In genomic region chr17:3645310-3645709, GRCh38 we compare ENCODE assay signal across 21 cellular contexts. TPM values are rescaled to one million over a fixed set of nuclear protein-coding genes. Genes with fewer than 3 reads are reported as not detected.
DNase-seq lines count a peak whose midpoint lies in the region; ATAC-seq, FAIRE-seq and TF ChIP-seq lines count a peak whose summit lies in the region.
"Had no signal": no experiment of that assay in that cellular context is flagged by ENCODE, and none has a peak within 500 bp of the region (broad histone marks: within the 10 kb centered on the region; RNA-seq: fewer than 3 reads in every experiment).

No MANE protein-coding gene starts in this region.

- intact Hi-C loops in GM12878 (cut with micrococcal nuclease; ENCODE audit: unreplicated experiment): loop anchor here (10.0 kb wide), 1 partner anchor 601 kb away; no protein-coding TSS in a partner anchor
- intact Hi-C loops in CD8-positive, alpha-beta T cell (cut with DNase I, micrococcal nuclease): loop anchor here in 1 of 2 experiments (10.0 kb wide), 1 partner anchor 801 kb away; no protein-coding TSS in a partner anchor

- no peak; the same call in 1 of the 3 replicates for ATAC-seq in GM12878
- no peak for ATAC-seq in stimulated activated effector memory CD8-positive, alpha-beta T cell treated with anti-CD3 and anti-CD28 coated beads, Interleukin-12 subunit alpha, Interleukin-12 subunit beta, amount 100 ng/mL, for 72 hours
- no peak for ATAC-seq in CD8-positive, alpha-beta T cell
- ATAC-seq: SK-N-SH treated with all-trans-retinoic acid at 6 μM for 48 hours had no signal

- peak overlapping the region in 7 of 11 experiments; percentile 9 to 97 (median 63); a peak in 12 of 22 replicates for H3K27ac ChIP-seq in BLaER1 treated with 17β-estradiol and CSF1 and Interleukin-3, amounts not matched to agents 10 nM and 100 nM
- H3K27ac ChIP-seq in GM12878 (ENCODE audit: control insufficient read depth, insufficient read depth): no peak overlapping the region
- H3K27ac ChIP-seq in CD8-positive, alpha-beta T cell (ENCODE audit: low read depth, low read length): no peak overlapping the region
- H3K27ac ChIP-seq: HL-60, PC-9, RWPE1 had no signal

- TF ChIP-seq CTCF in GM12878 (IDR thresholded peaks at IDR 0.05 in 2 of 3, conservative IDR thresholded peaks at IDR 0.05 in 1 of 3; ENCODE audit: control insufficient read depth in 2 of 3, extremely low read depth in 1 of 3, insufficient read depth in 1 of 3, low read depth in 3 of 3, low read length in 3 of 3): no peak
- TF ChIP-seq CTCF in CD8-positive, alpha-beta T cell (IDR thresholded peaks at IDR 0.05): no peak

- POLR2A ChIA-PET in GM12878 (lab: Charles Lee): interaction anchor here (1.0 kb wide), 1 partner anchor 9 kb away, joined by 3 read pairs; the partner anchor contains the start of genes CTNS and SHPK
- POLR2A ChIA-PET in CD8-positive, alpha-beta T cell (lab: Charles Lee): interaction anchor here (0.7 kb wide), 1 partner anchor 817 kb away, joined by 3 read pairs; no protein-coding TSS in a partner anchor

- H4K20me1 ChIP-seq in BLaER1 treated with 17β-estradiol and CSF1 and Interleukin-3, amounts not matched to agents 10 nM and 100 nM: peaks cover 0 to 23% (median 0%) of the 10 kb centered on the region in 11 experiments; a peak in 4 of 22 replicates
- no peaks in the 10 kb centered on the region for H4K20me1 ChIP-seq in GM12878 (ENCODE audit: control insufficient read depth, insufficient read depth)

- no peak overlapping the region for H2AFZ ChIP-seq in GM12878 (ENCODE audit: control insufficient read depth, low read depth, low read length)
- H2AFZ ChIP-seq: PC-9 had no signal

- no peak for TF ChIP-seq POLR2A in GM12878 (IDR thresholded peaks at IDR 0.05; ENCODE audit: low read depth, low read length)

- FAIRE-seq in GM12878 (lab: Jason Lieb, UNC): peak; percentile 84

- SMC1A ChIA-PET in GM12878 (lab: Charles Lee; ENCODE audit: uncharacterized antibody, unreplicated experiment): interaction anchor here (1.3 kb wide), 1 partner anchor 11 kb away, joined by 3 read pairs; no protein-coding TSS in a partner anchor

- CTCF ChIA-PET in GM12878 (lab: Yijun Ruan, JAX): interaction anchor here (1.3 to 2.5 kb wide), 3 partner anchors 9 to 43 kb away, joined by 3 to 10 read pairs (median 7); partner anchors contain the start of genes CTNS and SHPK
- CTCF ChIA-PET in CD8-positive, alpha-beta T cell (lab: Charles Lee): no interaction called here

- in situ Hi-C loops in GM12878 (cut with MboI): no loop called here

- no peaks in the 10 kb centered on the region for H3K27me3 Mint-ChIP-seq in IgD-negative memory B cell
- no peaks in the 10 kb centered on the region for H3K27me3 Mint-ChIP-seq in CD8-positive, alpha-beta T cell (ENCODE audit: low read depth)
- H3K27me3 Mint-ChIP-seq: CD4-positive, CD25-positive, alpha-beta regulatory T cell had no signal

- peaks cover 2% of the 10 kb centered on the region for H3K36me3 Mint-ChIP-seq in IgD-negative memory B cell
- peaks cover 62% of the 10 kb centered on the region for H3K36me3 Mint-ChIP-seq in stimulated activated effector memory CD8-positive, alpha-beta T cell treated with anti-CD3 and anti-CD28 coated beads, Interleukin-12 subunit alpha, Interleukin-12 subunit beta, amount 100 ng/mL, for 72 hours
- peaks cover 19% of the 10 kb centered on the region for H3K36me3 Mint-ChIP-seq in CD8-positive, alpha-beta T cell

- no peaks in the 10 kb centered on the region for H3K9me3 Mint-ChIP-seq in IgD-negative memory B cell
- H3K9me3 Mint-ChIP-seq in stimulated activated effector memory CD8-positive, alpha-beta T cell treated with anti-CD3 and anti-CD28 coated beads, Interleukin-12 subunit alpha, Interleukin-12 subunit beta, amount 100 ng/mL, for 72 hours: no peaks in the 10 kb centered on the region
- H3K9me3 Mint-ChIP-seq in CD8-positive, alpha-beta T cell: no peaks in the 10 kb centered on the region

- no TSS peak for BruUV-seq in GM12878 (replicated peaks; lab: Mats Ljungman, UMichigan)

- H3K4me1 ChIP-seq in BLaER1 treated with 17β-estradiol and CSF1 and Interleukin-3, amounts not matched to agents 10 nM and 100 nM: peaks cover 59 to 82% (median 72%) of the 10 kb centered on the region in 10 experiments
- peaks cover 4% of the 10 kb centered on the region for H3K4me1 ChIP-seq in GM12878 (ENCODE audit: control insufficient read depth, insufficient read depth, low read length)
- H3K4me1 ChIP-seq in CD8-positive, alpha-beta T cell (ENCODE audit: insufficient read depth, low read length): no peaks in the 10 kb centered on the region

- peaks cover 6 to 91% (median 61%) of the 10 kb centered on the region in 11 experiments; a peak in 21 of 22 replicates for H3K36me3 ChIP-seq in BLaER1 treated with 17β-estradiol and CSF1 and Interleukin-3, amounts not matched to agents 10 nM and 100 nM
- no peaks in the 10 kb centered on the region for H3K36me3 ChIP-seq in GM12878 (ENCODE audit: control insufficient read depth in 2 of 2, insufficient read depth in 2 of 2, low read length in 1 of 2)
- H3K36me3 ChIP-seq in CD8-positive, alpha-beta T cell (ENCODE audit: insufficient read depth, low read length): no peaks in the 10 kb centered on the region

- peak overlapping the region; percentile 57 to 96 (median 83) for H3K27ac Mint-ChIP-seq in IgD-negative memory B cell
- H3K27ac Mint-ChIP-seq in stimulated activated effector memory CD8-positive, alpha-beta T cell treated with anti-CD3 and anti-CD28 coated beads, Interleukin-12 subunit alpha, Interleukin-12 subunit beta, amount 100 ng/mL, for 72 hours: peak overlapping the region; percentile 67
- H3K27ac Mint-ChIP-seq in CD8-positive, alpha-beta T cell: no peak overlapping the region

- TF ChIP-seq RAD21 in GM12878 (IDR thresholded peaks at IDR 0.05; ENCODE audit: insufficient read depth, low read depth, low read length): no peak

- no peaks in the 10 kb centered on the region for H3K27me3 ChIP-seq in BLaER1 treated with 17β-estradiol and CSF1 and Interleukin-3, amounts not matched to agents 10 nM and 100 nM
- H3K27me3 ChIP-seq in GM12878 (replicated peaks in 1 of 2; ENCODE audit: control insufficient read depth in 2 of 2, insufficient read depth in 2 of 2, low read length in 1 of 2): no peaks in the 10 kb centered on the region
- no peaks in the 10 kb centered on the region for H3K27me3 ChIP-seq in CD8-positive, alpha-beta T cell (ENCODE audit: insufficient read depth, low read length)

- H3K9me3 ChIP-seq in BLaER1 treated with 17β-estradiol and CSF1 and Interleukin-3, amounts not matched to agents 10 nM and 100 nM (replicated peaks in 1 of 11): no peaks in the 10 kb centered on the region
- no peaks in the 10 kb centered on the region for H3K9me3 ChIP-seq in GM12878 (replicated peaks; ENCODE audit: control insufficient read depth, insufficient read depth, low read length)
- H3K9me3 ChIP-seq in CD8-positive, alpha-beta T cell (ENCODE audit: low read length): no peaks in the 10 kb centered on the region

- TF ChIP-seq EP300 in GM12878 (IDR thresholded peaks at IDR 0.05; ENCODE audit: borderline replicate concordance in 1 of 2, control insufficient read depth in 1 of 2, low read depth in 2 of 2, low read length in 2 of 2): no peak

- H3K4me3 ChIP-seq in BLaER1 treated with 17β-estradiol and CSF1 and Interleukin-3, amounts not matched to agents 10 nM and 100 nM: no peak overlapping the region
- no peak overlapping the region for H3K4me3 ChIP-seq in GM12878
- H3K4me3 ChIP-seq in CD8-positive, alpha-beta T cell (ENCODE audit: low read depth, low read length): no peak overlapping the region
- H3K4me3 ChIP-seq: PC-9 had no signal

- WGBS in GM12878 (ENCODE audit: insufficient coverage, insufficient replicate concordance, low lambda C conversion rate, missing lambda C conversion rate): 21% methylated on average over 5 of the region's 5 CpGs

- peaks cover 12 to 16% (median 15%) of the 10 kb centered on the region in 3 donors for H3K4me1 Mint-ChIP-seq in IgD-negative memory B cell
- H3K4me1 Mint-ChIP-seq in stimulated activated effector memory CD8-positive, alpha-beta T cell treated with anti-CD3 and anti-CD28 coated beads, Interleukin-12 subunit alpha, Interleukin-12 subunit beta, amount 100 ng/mL, for 72 hours: peaks cover 22% of the 10 kb centered on the region
- no peaks in the 10 kb centered on the region for H3K4me1 Mint-ChIP-seq in CD8-positive, alpha-beta T cell (ENCODE audit: low read depth)

- no peaks in the 10 kb centered on the region for H3K79me2 ChIP-seq in GM12878 (ENCODE audit: control insufficient read depth, insufficient read depth, low read length)

- RAD21 ChIA-PET in GM12878 (lab: Charles Lee; ENCODE audit: unreplicated experiment): no interaction called here

- H3K4me3 Mint-ChIP-seq in IgD-negative memory B cell: peak overlapping the region in 2 of 4 donors; percentile 41 to 94
- H3K4me3 Mint-ChIP-seq in stimulated activated effector memory CD8-positive, alpha-beta T cell treated with anti-CD3 and anti-CD28 coated beads, Interleukin-12 subunit alpha, Interleukin-12 subunit beta, amount 100 ng/mL, for 72 hours: no peak overlapping the region
- no peak overlapping the region for H3K4me3 Mint-ChIP-seq in CD8-positive, alpha-beta T cell
- H3K4me3 Mint-ChIP-seq: CD4-positive, CD25-positive, alpha-beta regulatory T cell had no signal

- peak overlapping the region in 5 of 11 experiments; percentile 13 to 72 (median 51); a peak in 10 of 22 replicates for H3K9ac ChIP-seq in BLaER1 treated with 17β-estradiol and CSF1 and Interleukin-3, amounts not matched to agents 10 nM and 100 nM
- H3K9ac ChIP-seq in GM12878 (ENCODE audit: control insufficient read depth, insufficient read depth, low read length): no peak overlapping the region

- DNase-seq in GM12878 (ENCODE audit: low read depth, low spot score) (no peak), T1000 (lab: John Stamatoyannopoulos, UW) (no peak)
- no peak for DNase-seq in stimulated activated effector memory CD8-positive, alpha-beta T cell treated with anti-CD3 and anti-CD28 coated beads, Interleukin-12 subunit alpha, Interleukin-12 subunit beta, amount 100 ng/mL, for 72 hours (ENCODE audit: low spot score in 2 of 2)
- no peak for DNase-seq in stimulated activated CD4-positive, alpha-beta T cell treated with anti-CD3 and anti-CD28 coated beads, Interleukin-1b, Interleukin-23, amount 100 ng/mL, for 48 hours
- DNase-seq in CD8-positive, alpha-beta T cell: no peak
- DNase-seq: CD4-positive, CD25-positive, alpha-beta regulatory T cell; DMS153; EL; H7; MM.1S; NCI-H1092; NCI-H2029; NCI-H345; NCI-H524 treated with DMSO at 0.1 percent for 48 hours; PC-9; SIG-M5 had no signal

- peak overlapping the region in 9 of 11 experiments; percentile 22 to 84 (median 66); a peak in 20 of 22 replicates for H3K4me2 ChIP-seq in BLaER1 treated with 17β-estradiol and CSF1 and Interleukin-3, amounts not matched to agents 10 nM and 100 nM
- no peak overlapping the region for H3K4me2 ChIP-seq in GM12878 (ENCODE audit: control insufficient read depth, insufficient read depth)
- H3K4me2 ChIP-seq: PC-9 had no signal

RNA-seq across cellular contexts. Expression of gene CTNS, which starts 8.8 kb away (rescaled TPM):
- polyA plus RNA-seq in IgD-negative memory B cell (13.0 TPM), GM12878 (2011; rRNA removed) (2.6 and 3.0 TPM in 2 replicates), GM12878 (2014; fragmentation: Illumina TruSeq; extraction: Trizol) (5.0 and 6.8 TPM in 2 replicates), GM12878 (2014; fragmentation: Nextera tagmentation; extraction: Ambion mirVana) (1 to 10 TPM in 1 of 2 experiments, under 1 TPM in 1; 0.92 to 1.7 TPM), GM12878 (2014; rRNA removed) (8.3 and 10.7 TPM in 2 replicates), GM12878 (2016; fragmentation: Nextera tagmentation; extraction: Ambion mirVana) (1 to 10 TPM; 6.0 to 8.6 TPM)
- 9.7 and 12.6 TPM in 2 replicates for total RNA-seq in GM12878 (2013; cell fraction: nucleolus; rRNA removed)
- total RNA-seq in GM12878 (2014; rRNA removed) (7.3 and 7.4 TPM in 2 replicates), GM12878 (2014; rRNA removed; fragmentation: Illumina TruSeq; extraction: Trizol) (4.7 and 5.3 TPM in 2 replicates), GM12878 (2021) (7.8 and 9.2 TPM in 2 replicates)
- polyA plus RNA-seq in GM12878 (2011; ENCODE audit: low read depth): 2.3 TPM
- polyA plus RNA-seq in GM12878 (2011; cell fraction: cytosol; rRNA removed): 4.3 and 6.0 TPM in 2 replicates
- 9.6 and 10.1 TPM in 2 replicates for polyA plus RNA-seq in GM12878 (2011; cell fraction: nucleus; rRNA removed)
- 4.2 and 5.6 TPM in 2 replicates for polyA plus RNA-seq in GM12878 (2012)
- polyA minus RNA-seq in GM12878 (2011; rRNA and poly(A)+ RNA removed): 2.1 and 3.5 TPM in 2 replicates
- 1.6 TPM in 1 of 2 replicates, not detected in the other for polyA minus RNA-seq in GM12878 (2011; cell fraction: cytosol; rRNA and poly(A)+ RNA removed)
- polyA minus RNA-seq in GM12878 (2011; cell fraction: nucleus; rRNA and poly(A)+ RNA removed): 2.1 and 3.9 TPM in 2 replicates
- 1 to 10 TPM; 3.1 to 4.2 TPM for total RNA-seq in CD8-positive, alpha-beta T cell

RNA-seq across cellular contexts. Expression of gene SHPK, which starts 9.3 kb away (rescaled TPM):
- polyA plus RNA-seq in IgD-negative memory B cell (7.0 TPM), GM12878 (2011; rRNA removed) (8.0 and 13.9 TPM in 2 replicates), GM12878 (2014; fragmentation: Illumina TruSeq; extraction: Trizol) (7.8 and 9.5 TPM in 2 replicates), GM12878 (2014; fragmentation: Nextera tagmentation; extraction: Ambion mirVana) (1 to 10 TPM; 1.7 to 1.8 TPM), GM12878 (2014; rRNA removed) (12.9 and 15.6 TPM in 2 replicates), GM12878 (2016; fragmentation: Nextera tagmentation; extraction: Ambion mirVana) (10 to 100 TPM; 13.0 to 13.2 TPM)
- 36.6 and 37.2 TPM in 2 replicates for total RNA-seq in GM12878 (2013; cell fraction: nucleolus; rRNA removed)
- total RNA-seq in GM12878 (2014; rRNA removed) (15.1 and 16.6 TPM in 2 replicates), GM12878 (2014; rRNA removed; fragmentation: Illumina TruSeq; extraction: Trizol) (9.7 and 10.8 TPM in 2 replicates), GM12878 (2021) (11.7 and 12.9 TPM in 2 replicates)
- polyA plus RNA-seq in GM12878 (2011; ENCODE audit: low read depth): 4.8 TPM
- polyA plus RNA-seq in GM12878 (2011; cell fraction: cytosol; rRNA removed): 18.3 and 23.7 TPM in 2 replicates
- 8.6 and 11.5 TPM in 2 replicates for polyA plus RNA-seq in GM12878 (2011; cell fraction: nucleus; rRNA removed)
- polyA plus RNA-seq in GM12878 (2012): 7.7 and 7.9 TPM in 2 replicates
- polyA minus RNA-seq in GM12878 (2011; rRNA and poly(A)+ RNA removed): 22.9 and 29.9 TPM in 2 replicates
- 6.3 and 9.7 TPM in 2 replicates for polyA minus RNA-seq in GM12878 (2011; cell fraction: cytosol; rRNA and poly(A)+ RNA removed)
- 5.3 and 11.5 TPM in 2 replicates for polyA minus RNA-seq in GM12878 (2011; cell fraction: nucleus; rRNA and poly(A)+ RNA removed)
- 1 to 10 TPM; 2.4 to 3.0 TPM for total RNA-seq in CD8-positive, alpha-beta T cell

RNA-seq across cellular contexts. Expression of gene TAX1BP3, which starts 23.1 kb away (rescaled TPM):
- polyA plus RNA-seq in IgD-negative memory B cell (72.1 TPM), GM12878 (2011; rRNA removed) (3.6 and 5.0 TPM in 2 replicates), GM12878 (2014; fragmentation: Illumina TruSeq; extraction: Trizol) (4.4 and 8.3 TPM in 2 replicates), GM12878 (2014; fragmentation: Nextera tagmentation; extraction: Ambion mirVana) (1 to 10 TPM in 1 of 2 experiments, under 1 TPM in 1; 1.00 to 4.7 TPM), GM12878 (2014; rRNA removed) (17.2 and 20.2 TPM in 2 replicates), GM12878 (2016; fragmentation: Nextera tagmentation; extraction: Ambion mirVana) (10 to 100 TPM; 38.1 to 40.4 TPM)
- 6.5 and 8.0 TPM in 2 replicates for total RNA-seq in GM12878 (2013; cell fraction: nucleolus; rRNA removed)
- total RNA-seq in GM12878 (2014; rRNA removed) (28.2 and 29.8 TPM in 2 replicates), GM12878 (2014; rRNA removed; fragmentation: Illumina TruSeq; extraction: Trizol) (9.2 and 10.6 TPM in 2 replicates), GM12878 (2021) (23.4 and 24.6 TPM in 2 replicates)
- 3.6 TPM for polyA plus RNA-seq in GM12878 (2011; ENCODE audit: low read depth)
- 9.1 and 11.2 TPM in 2 replicates for polyA plus RNA-seq in GM12878 (2011; cell fraction: cytosol; rRNA removed)
- polyA plus RNA-seq in GM12878 (2011; cell fraction: nucleus; rRNA removed): 7.3 and 8.5 TPM in 2 replicates
- 12.3 and 12.9 TPM in 2 replicates for polyA plus RNA-seq in GM12878 (2012)
- polyA minus RNA-seq in GM12878 (2011; rRNA and poly(A)+ RNA removed): 3.1 and 5.0 TPM in 2 replicates
- 3.6 and 7.6 TPM in 2 replicates for polyA minus RNA-seq in GM12878 (2011; cell fraction: cytosol; rRNA and poly(A)+ RNA removed)
- polyA minus RNA-seq in GM12878 (2011; cell fraction: nucleus; rRNA and poly(A)+ RNA removed): 1.2 and 3.3 TPM in 2 replicates
- total RNA-seq in CD8-positive, alpha-beta T cell: 1 to 10 TPM; 5.5 to 5.8 TPM

RNA-seq across cellular contexts. Expression of gene EMC6, which starts 23.3 kb away (rescaled TPM):
- polyA plus RNA-seq in IgD-negative memory B cell (81.8 TPM), GM12878 (2011; rRNA removed) (20.0 and 28.8 TPM in 2 replicates), GM12878 (2014; fragmentation: Illumina TruSeq; extraction: Trizol) (11.1 and 27.6 TPM in 2 replicates), GM12878 (2014; fragmentation: Nextera tagmentation; extraction: Ambion mirVana) (10 to 100 TPM in 1 of 2 experiments, 1 to 10 TPM in 1; 5.1 to 32.2 TPM), GM12878 (2014; rRNA removed) (162 and 165 TPM in 2 replicates), GM12878 (2016; fragmentation: Nextera tagmentation; extraction: Ambion mirVana) (100 to 1,000 TPM; 170 to 172 TPM)
- total RNA-seq in GM12878 (2013; cell fraction: nucleolus; rRNA removed): 5.7 and 5.8 TPM in 2 replicates
- total RNA-seq in GM12878 (2014; rRNA removed) (24.5 and 37.3 TPM in 2 replicates), GM12878 (2014; rRNA removed; fragmentation: Illumina TruSeq; extraction: Trizol) (28.3 and 34.5 TPM in 2 replicates), GM12878 (2021) (63.6 and 64.2 TPM in 2 replicates)
- 42.5 TPM for polyA plus RNA-seq in GM12878 (2011; ENCODE audit: low read depth)
- polyA plus RNA-seq in GM12878 (2011; cell fraction: cytosol; rRNA removed): 57.3 and 89.4 TPM in 2 replicates
- polyA plus RNA-seq in GM12878 (2011; cell fraction: nucleus; rRNA removed): 24.3 and 28.1 TPM in 2 replicates
- polyA plus RNA-seq in GM12878 (2012): 41.1 and 48.2 TPM in 2 replicates
- 2.9 and 8.0 TPM in 2 replicates for polyA minus RNA-seq in GM12878 (2011; rRNA and poly(A)+ RNA removed)
- polyA minus RNA-seq in GM12878 (2011; cell fraction: cytosol; rRNA and poly(A)+ RNA removed): 9.9 and 16.2 TPM in 2 replicates
- polyA minus RNA-seq in GM12878 (2011; cell fraction: nucleus; rRNA and poly(A)+ RNA removed): 8.7 and 14.6 TPM in 2 replicates
- 10 to 100 TPM; 39.4 to 41.6 TPM for total RNA-seq in CD8-positive, alpha-beta T cell

RNA-seq across cellular contexts. Expression of gene TRPV1, which starts 36.1 kb away (rescaled TPM):
- polyA plus RNA-seq in IgD-negative memory B cell (2.5 TPM), GM12878 (2011; rRNA removed) (0.68 and 0.75 TPM in 2 replicates), GM12878 (2014; fragmentation: Illumina TruSeq; extraction: Trizol) (1.5 and 2.4 TPM in 2 replicates), GM12878 (2014; fragmentation: Nextera tagmentation; extraction: Ambion mirVana) (under 1 TPM; 0.39 to 0.42 TPM), GM12878 (2014; rRNA removed) (4.2 and 5.2 TPM in 2 replicates), GM12878 (2016; fragmentation: Nextera tagmentation; extraction: Ambion mirVana) (1 to 10 TPM; 1.9 to 2.1 TPM)
- total RNA-seq in GM12878 (2013; cell fraction: nucleolus; rRNA removed): 11.9 and 13.3 TPM in 2 replicates
- total RNA-seq in GM12878 (2014; rRNA removed) (1.9 TPM in 2 replicates), GM12878 (2014; rRNA removed; fragmentation: Illumina TruSeq; extraction: Trizol) (1.6 and 1.9 TPM in 2 replicates), GM12878 (2021) (2.3 and 3.5 TPM in 2 replicates)
- polyA plus RNA-seq in GM12878 (2011; ENCODE audit: low read depth): 1.2 TPM
- polyA plus RNA-seq in GM12878 (2011; cell fraction: cytosol; rRNA removed): 0.99 and 1.2 TPM in 2 replicates
- 3.1 TPM in 2 replicates for polyA plus RNA-seq in GM12878 (2011; cell fraction: nucleus; rRNA removed)
- 1.8 and 2.6 TPM in 2 replicates for polyA plus RNA-seq in GM12878 (2012)
- polyA minus RNA-seq in GM12878 (2011; rRNA and poly(A)+ RNA removed): 0.95 and 1.3 TPM in 2 replicates
- polyA minus RNA-seq in GM12878 (2011; cell fraction: cytosol; rRNA and poly(A)+ RNA removed): 0.83 and 0.94 TPM in 2 replicates
- polyA minus RNA-seq in GM12878 (2011; cell fraction: nucleus; rRNA and poly(A)+ RNA removed): 1.2 and 1.8 TPM in 2 replicates
- 1 to 10 TPM; 1.8 to 2.6 TPM for total RNA-seq in CD8-positive, alpha-beta T cell

Comparison
In these comparisons a context has a peak if more than half of its experiments do, and no peak if none do; other contexts are left out.
1. H3K27ac ChIP-seq: peak in BLaER1 treated with 17β-estradiol and CSF1 and Interleukin-3, amounts not matched to agents 10 nM and 100 nM (7 of 11); none in GM12878 (single experiment) and CD8-positive, alpha-beta T cell (single experiment).